Comparison of ENCODE assay signal across 8 cellular contexts in genomic region chr10:110860576-110861241, GRCh38. TPM values are rescaled to one million over a fixed set of nuclear protein-coding genes. Genes with fewer than 3 reads are reported as not detected.
A peak's percentile ranks its signal among the peaks of the same experiment; 100 is the strongest.
DNase-seq lines count a peak whose midpoint lies in the region; ATAC-seq, FAIRE-seq and TF ChIP-seq lines count a peak whose summit lies in the region.

No MANE protein-coding gene starts in this region.

- peaks cover 15 to 24% of the 10 kb centered on the region in 2 experiments for H3K4me1 ChIP-seq in trophoblast cell (ENCODE audit: control insufficient read depth in 1 of 2, insufficient read depth in 2 of 2, low read length in 2 of 2)

- no peak for TF ChIP-seq POLR2A in NB4 (IDR thresholded peaks at IDR 0.05; ENCODE audit: extremely low read depth, insufficient read length)

- H2AFZ ChIP-seq in trophoblast cell (ENCODE audit: insufficient read depth, low read length, poor library complexity) = peak overlapping the region; percentile 23

- H3K23ac ChIP-seq in trophoblast cell (ENCODE audit: low read length) = no peak overlapping the region

- H3K14ac ChIP-seq in trophoblast cell (ENCODE audit: low read length) = peak overlapping the region; percentile 61

- H3K4me3 ChIP-seq in NB4 (ENCODE audit: low read depth, low read length) (no peak overlapping the region), trophoblast cell (ENCODE audit: low read depth, low read length) (no peak overlapping the region)

- H3K27ac Mint-ChIP-seq in brain = peak overlapping the region in 4 of 5 experiments; percentile 26 to 85 (median 83)

- H2BK120ac ChIP-seq in trophoblast cell (ENCODE audit: insufficient read depth, low read length, poor library complexity) = no peak overlapping the region

- H3K27me3 ChIP-seq in trophoblast cell (ENCODE audit: insufficient read depth, low read length) = no peaks in the 10 kb centered on the region

- H4K12ac ChIP-seq in trophoblast cell (ENCODE audit: low read depth, low read length) = peak overlapping the region; percentile 4

- H3K4me1 Mint-ChIP-seq in brain = peaks cover 66% of the 10 kb centered on the region

- peak overlapping the region; percentile 32 for H4K91ac ChIP-seq in trophoblast cell (ENCODE audit: low read depth, low read length)

- peak overlapping the region; percentile 14 for H2BK5ac ChIP-seq in trophoblast cell (ENCODE audit: low read depth, low read length, poor library complexity)

- H3K18ac ChIP-seq in trophoblast cell (ENCODE audit: low read length) = peak overlapping the region; percentile 21

- H3K36me3 ChIP-seq in trophoblast cell (ENCODE audit: control insufficient read depth in 1 of 2, insufficient read depth in 2 of 2, low read length in 2 of 2) = no peaks in the 10 kb centered on the region

- no peak overlapping the region for H3K9ac ChIP-seq in trophoblast cell (ENCODE audit: low read length)

- DNase-seq in GM18507 (ENCODE audit: extremely low spot score, insufficient read length, low read depth) (no peak), NB4 (ENCODE audit: low read depth) (peak; percentile 43), trophoblast cell (peak; percentile 76 to 80), amniotic stem cell (lab: John Stamatoyannopoulos, UW) (no peak), GM19238 (ENCODE audit: insufficient read length, low spot score) (no peak), SKM-1 (lab: John Stamatoyannopoulos, UW; ENCODE audit: unreplicated experiment) (no peak)

- H4K8ac ChIP-seq in trophoblast cell (ENCODE audit: low read depth, low read length) = peak overlapping the region; percentile 59

- H3K79me2 ChIP-seq in trophoblast cell (ENCODE audit: control insufficient read depth, insufficient read depth, low read length, poor library complexity) = no peaks in the 10 kb centered on the region

- peak; percentile 91 for FAIRE-seq in GM18507 (lab: Jason Lieb, UNC)

- H3K27me3 Mint-ChIP-seq in brain = no peaks in the 10 kb centered on the region

- H2AK5ac ChIP-seq in trophoblast cell (ENCODE audit: low read length) = no peak overlapping the region

- H3K36me3 Mint-ChIP-seq in brain = no peaks in the 10 kb centered on the region

- ATAC-seq in GM21717 (IDR thresholded peaks at IDR 0.05; ENCODE audit: unreplicated experiment) = peak; percentile 58

- peak overlapping the region in 1 of 5 experiments; percentile 35 for H3K4me3 Mint-ChIP-seq in brain

- H2BK12ac ChIP-seq in trophoblast cell (ENCODE audit: low read length) = peak overlapping the region; percentile 42

- H3K27ac ChIP-seq in trophoblast cell (ENCODE audit: low read depth, low read length) = peak overlapping the region; percentile 50

- no CpG with 5 or more reads among the region's 7 CpGs for WGBS in trophoblast cell (ENCODE audit: extremely low coverage, insufficient coverage, insufficient read length)

- TF ChIP-seq CTCF in NB4 (IDR thresholded peaks at IDR 0.05; ENCODE audit: low read depth, low read length) = no peak
- no peak for TF ChIP-seq CTCF in brain (conservative IDR thresholded peaks at IDR 0.05)

- H3K4me2 ChIP-seq in trophoblast cell (ENCODE audit: low read length) = no peak overlapping the region

- no peaks in the 10 kb centered on the region for H3K9me3 ChIP-seq in trophoblast cell (ENCODE audit: insufficient read depth, low read depth, low read length)

- no peak overlapping the region for H3K4ac ChIP-seq in trophoblast cell (ENCODE audit: low read depth, low read length)

- H3K79me1 ChIP-seq in trophoblast cell (ENCODE audit: low read length) = peaks cover 8% of the 10 kb centered on the region

- H3K9me3 Mint-ChIP-seq in brain = no peaks in the 10 kb centered on the region

RNA-seq across cellular contexts. Expression of gene PDCD4, which starts 11.0 kb away (rescaled TPM):
- 37.4 TPM for polyA plus RNA-seq in brain (ENCODE audit: insufficient read depth, low read depth, low replicate concordance)
- polyA plus RNA-seq in trophoblast cell (2013) = 57.0 and 61.1 TPM in 2 replicates

RNA-seq across cellular contexts. Expression of gene BBIP1, which starts 58.3 kb away (rescaled TPM):
- polyA plus RNA-seq in brain (ENCODE audit: insufficient read depth, low read depth, low replicate concordance) = 32.5 TPM
- polyA plus RNA-seq in trophoblast cell (2013) = 25.9 and 26.3 TPM in 2 replicates

RNA-seq across cellular contexts. Expression of gene SHOC2, which starts 58.7 kb away (rescaled TPM):
- polyA plus RNA-seq in brain (ENCODE audit: insufficient read depth, low read depth, low replicate concordance) = 10.1 TPM
- 34.3 and 36.2 TPM in 2 replicates for polyA plus RNA-seq in trophoblast cell (2013)

Comparison
In these comparisons a context has a peak if more than half of its experiments do, and no peak if none do; other contexts are left out.
1. DNase-seq: peak in NB4 (single experiment) and trophoblast cell (2 of 2); none in GM18507 (single experiment), amniotic stem cell (single experiment), GM19238 (single experiment) and SKM-1 (single experiment).